ENCODE assay signal across 31 cellular contexts in the genomic region with DNA sequence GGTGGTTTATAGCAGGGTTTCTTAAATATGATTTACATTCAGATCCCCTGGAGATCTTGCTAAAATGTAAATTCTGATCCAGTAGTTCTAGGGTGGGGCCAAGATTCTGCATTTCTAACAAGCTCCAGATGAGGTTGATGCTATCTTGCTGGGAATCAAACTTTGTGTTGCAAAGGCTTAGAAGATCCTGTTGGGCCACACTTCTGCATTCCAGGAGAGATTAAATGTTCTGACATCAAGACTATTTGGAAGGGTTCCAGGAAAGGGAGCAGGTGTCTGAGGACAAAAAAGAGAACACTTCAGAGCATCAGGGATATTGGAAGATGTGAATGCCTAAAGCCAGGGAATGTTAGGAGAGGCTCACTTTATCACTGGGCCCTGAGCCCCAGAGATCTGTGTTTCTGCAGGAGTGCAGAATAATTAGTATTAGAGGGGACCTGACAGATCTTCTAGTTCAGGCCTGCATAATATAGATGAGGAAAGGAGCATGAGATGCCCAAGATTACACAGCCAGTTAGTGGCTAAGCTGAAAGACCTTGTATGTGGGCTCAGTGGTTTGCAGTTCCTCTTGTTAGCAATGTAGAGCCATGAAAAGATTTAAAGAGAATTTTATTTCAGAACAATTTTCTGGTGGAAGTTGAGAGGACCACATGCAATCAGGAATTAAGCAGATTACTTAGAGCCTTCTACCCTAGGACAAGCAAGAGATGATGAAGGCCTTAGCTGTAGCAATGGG. TPM values are rescaled to one million over a fixed set of nuclear protein-coding genes. Genes with fewer than 3 reads are reported as not detected.
DNase-seq lines count a peak whose midpoint lies in the region; ATAC-seq and TF ChIP-seq lines count a peak whose summit lies in the region.
"Had no signal": no experiment of that assay in that cellular context is flagged by ENCODE, and none has a peak within 500 bp of the region (broad histone marks: within the 10 kb centered on the region; RNA-seq: fewer than 3 reads in every experiment).

No MANE protein-coding gene starts in this region.

- H3K27me3 Mint-ChIP-seq in activated naive CD8-positive, alpha-beta T cell treated with anti-CD3 and anti-CD28 coated beads, Interleukin-2, amount 50 U/mL, for 24 hours = no peaks in the 10 kb centered on the region
- H3K27me3 Mint-ChIP-seq: brain had no signal

- peak; percentile 13 for DNase-seq in NCI-H2196 (lab: John Stamatoyannopoulos, UW; ENCODE audit: unreplicated experiment)
- no peak for DNase-seq in NCI-H2196 treated with DMSO at 0.1 percent for 48 hours (lab: John Stamatoyannopoulos, UW; ENCODE audit: unreplicated experiment)
- peak; percentile 2 for DNase-seq in LHCN-M2 (ENCODE audit: low read depth)
- DNase-seq in adipocyte (ENCODE audit: low read depth) = peak; percentile 1
- peak; percentile 2 for DNase-seq in retinal pigment epithelial cell (ENCODE audit: low read depth)
- DNase-seq in NCI-H226 = no peak
- DNase-seq in activated naive CD8-positive, alpha-beta T cell treated with anti-CD3 and anti-CD28 coated beads, Interleukin-2, amount 50 U/mL, for 24 hours = no peak
- DNase-seq: activated CD4-positive, alpha-beta T cell treated with anti-CD3 and anti-CD28 coated beads for 1 hour; activated CD8-positive, alpha-beta T cell treated with anti-CD3 and anti-CD28 coated beads, Interleukin-2, amount 10 ng/mL, durations not matched to agents 7 days and 5 days; activated gamma-delta T cell; Caco-2; colonic mucosa; esophagus squamous epithelium; gastrocnemius medialis; mucosa of descending colon; NCI-H187; NCI-H345; NCI-H774; OCI-M1; pancreas; right cardiac atrium; SHP77; stimulated activated CD4-positive, alpha-beta T cell treated with anti-CD3 and anti-CD28 coated beads, Interleukin-4, amount 100 ng/mL, for 1 hour; stimulated activated naive CD4-positive, alpha-beta T cell; uterus had no signal

- H3K4me3 ChIP-seq in adipocyte (ENCODE audit: low read length) = no peak overlapping the region
- H3K4me3 ChIP-seq in retinal pigment epithelial cell (ENCODE audit: low read length) = no peak overlapping the region
- H3K4me3 ChIP-seq: colonic mucosa, esophagus squamous epithelium, gastrocnemius medialis, mucosa of descending colon, pancreas, uterus had no signal

- H3K4me3 Mint-ChIP-seq in activated naive CD8-positive, alpha-beta T cell treated with anti-CD3 and anti-CD28 coated beads, Interleukin-2, amount 50 U/mL, for 24 hours = no peak overlapping the region
- H3K4me3 Mint-ChIP-seq: activated CD8-positive, alpha-beta T cell treated with anti-CD3 and anti-CD28 coated beads, Interleukin-2, amount 10 ng/mL, durations not matched to agents 7 days and 5 days; brain had no signal

- H3K9me3 Mint-ChIP-seq in activated naive CD8-positive, alpha-beta T cell treated with anti-CD3 and anti-CD28 coated beads, Interleukin-2, amount 50 U/mL, for 24 hours = no peaks in the 10 kb centered on the region
- H3K9me3 Mint-ChIP-seq: brain had no signal

- no peak overlapping the region for H3K9ac ChIP-seq in adipocyte (ENCODE audit: low read length)

- no peaks in the 10 kb centered on the region for H3K36me3 Mint-ChIP-seq in activated naive CD8-positive, alpha-beta T cell treated with anti-CD3 and anti-CD28 coated beads, Interleukin-2, amount 50 U/mL, for 24 hours (ENCODE audit: low read depth)
- H3K36me3 Mint-ChIP-seq: brain had no signal

- peaks cover 6% of the 10 kb centered on the region for H3K4me1 Mint-ChIP-seq in activated naive CD8-positive, alpha-beta T cell treated with anti-CD3 and anti-CD28 coated beads, Interleukin-2, amount 50 U/mL, for 24 hours
- H3K4me1 Mint-ChIP-seq: brain had no signal

- no peaks in the 10 kb centered on the region for H3K4me1 ChIP-seq in adipocyte (ENCODE audit: control insufficient read depth, insufficient read depth, low read length)
- H3K4me1 ChIP-seq: colonic mucosa, gastrocnemius medialis, uterus had no signal

- H3K36me3 ChIP-seq in adipocyte (ENCODE audit: control insufficient read depth, insufficient read depth, low read length, severe bottlenecking) = no peaks in the 10 kb centered on the region
- H3K36me3 ChIP-seq: colonic mucosa, gastrocnemius medialis, pancreas, uterus had no signal

- no peaks in the 10 kb centered on the region for H3K9me3 ChIP-seq in adipocyte (ENCODE audit: control insufficient read depth, low read length)
- H3K9me3 ChIP-seq: Caco-2, colonic mucosa, esophagus squamous epithelium, gastrocnemius medialis, mucosa of descending colon, pancreas, uterus had no signal

- ATAC-seq in activated naive CD8-positive, alpha-beta T cell treated with anti-CD3 and anti-CD28 coated beads, Interleukin-2, amount 50 U/mL, for 24 hours = no peak
- ATAC-seq in HG03108 (IDR thresholded peaks at IDR 0.05; ENCODE audit: unreplicated experiment) = no peak
- ATAC-seq: activated CD8-positive, alpha-beta T cell treated with anti-CD3 and anti-CD28 coated beads, Interleukin-2, amount 10 ng/mL, durations not matched to agents 7 days and 5 days; gastrocnemius medialis; HCT116; mucosa of descending colon; pancreas; right cardiac atrium had no signal

- no peak overlapping the region for H3K27ac Mint-ChIP-seq in activated naive CD8-positive, alpha-beta T cell treated with anti-CD3 and anti-CD28 coated beads, Interleukin-2, amount 50 U/mL, for 24 hours
- H3K27ac Mint-ChIP-seq: activated CD8-positive, alpha-beta T cell treated with anti-CD3 and anti-CD28 coated beads, Interleukin-2, amount 10 ng/mL, durations not matched to agents 7 days and 5 days; brain had no signal

- TF ChIP-seq CTCF in retinal pigment epithelial cell (conservative IDR thresholded peaks at IDR 0.05; ENCODE audit: low read depth, low read length) = no peak

- peaks cover 23% of the 10 kb centered on the region for H3K27me3 ChIP-seq in adipocyte (replicated peaks; ENCODE audit: control insufficient read depth, insufficient read depth, low read length)
- H3K27me3 ChIP-seq: colonic mucosa, esophagus squamous epithelium, gastrocnemius medialis, pancreas, uterus had no signal

RNA-seq across cellular contexts. Expression of gene BLNK, which starts 32.3 kb away (rescaled TPM):
- total RNA-seq in LHCN-M2 (2014; rRNA removed) = not detected in 2 replicates
- polyA plus RNA-seq in LHCN-M2 (2012) = not detected
- total RNA-seq: activated CD8-positive, alpha-beta T cell treated with anti-CD3 and anti-CD28 coated beads, Interleukin-2, amount 10 ng/mL, durations not matched to agents 7 days and 5 days; Daoy had no signal
- polyA plus RNA-seq: BJ, neural cell had no signal

Comparison
In these comparisons a context has a peak if more than half of its experiments do, and no peak if none do; other contexts are left out.
1. DNase-seq: peak in NCI-H2196 (single experiment), LHCN-M2 (single experiment), adipocyte (single experiment) and retinal pigment epithelial cell (single experiment); none in NCI-H2196 treated with DMSO at 0.1 percent for 48 hours (single experiment), NCI-H226 (single experiment) and activated naive CD8-positive, alpha-beta T cell treated with anti-CD3 and anti-CD28 coated beads, Interleukin-2, amount 50 U/mL, for 24 hours (single experiment).